1 cellular context compared by ENCODE assay signal in the genomic region with DNA sequence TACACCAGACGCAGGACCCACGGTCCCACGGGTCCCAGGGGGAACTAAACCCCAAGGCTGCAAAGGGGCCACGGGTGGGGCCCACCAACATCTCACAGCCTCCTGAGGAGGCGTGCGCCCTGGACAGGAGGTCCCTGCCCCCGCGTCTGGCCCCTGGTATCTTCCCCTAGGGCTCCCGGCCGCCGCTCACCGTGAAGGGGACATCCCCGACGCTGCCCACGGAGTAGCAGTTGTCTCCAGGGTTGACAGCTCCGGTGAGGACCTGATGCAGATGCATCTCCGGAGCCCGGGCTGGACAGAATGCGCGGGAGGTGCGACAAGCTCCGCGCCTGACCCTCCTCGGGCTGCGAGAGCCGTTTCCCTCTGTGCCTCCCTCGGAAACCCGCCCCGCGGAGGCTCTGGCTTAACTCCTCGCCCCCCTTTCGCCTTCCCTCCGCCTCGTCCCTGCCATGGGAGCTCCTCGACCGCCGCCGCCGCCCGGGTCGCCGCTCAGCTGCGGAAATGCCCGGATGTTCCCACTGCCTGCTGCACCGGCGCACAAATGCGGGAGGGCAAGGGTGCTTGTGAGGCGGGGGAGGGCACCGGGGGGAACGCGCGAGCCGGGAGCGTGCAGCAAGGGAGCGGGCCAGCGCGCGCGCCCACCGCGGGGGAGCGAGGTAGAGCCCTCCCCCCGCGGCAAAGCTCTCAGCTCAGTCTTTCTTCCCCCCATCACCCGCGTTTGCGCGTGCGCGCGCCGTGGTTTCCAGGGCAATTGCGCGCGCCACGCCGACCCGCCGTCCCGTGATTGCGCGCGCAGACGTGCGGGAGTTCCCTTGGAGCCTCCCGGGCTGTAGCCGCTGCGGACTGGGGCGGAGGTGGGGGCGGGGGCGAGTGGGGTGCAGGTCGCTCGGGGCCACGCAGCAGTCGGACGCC.
TF ChIP-seq lines count a peak whose summit lies in the region.

A gene with protein sequence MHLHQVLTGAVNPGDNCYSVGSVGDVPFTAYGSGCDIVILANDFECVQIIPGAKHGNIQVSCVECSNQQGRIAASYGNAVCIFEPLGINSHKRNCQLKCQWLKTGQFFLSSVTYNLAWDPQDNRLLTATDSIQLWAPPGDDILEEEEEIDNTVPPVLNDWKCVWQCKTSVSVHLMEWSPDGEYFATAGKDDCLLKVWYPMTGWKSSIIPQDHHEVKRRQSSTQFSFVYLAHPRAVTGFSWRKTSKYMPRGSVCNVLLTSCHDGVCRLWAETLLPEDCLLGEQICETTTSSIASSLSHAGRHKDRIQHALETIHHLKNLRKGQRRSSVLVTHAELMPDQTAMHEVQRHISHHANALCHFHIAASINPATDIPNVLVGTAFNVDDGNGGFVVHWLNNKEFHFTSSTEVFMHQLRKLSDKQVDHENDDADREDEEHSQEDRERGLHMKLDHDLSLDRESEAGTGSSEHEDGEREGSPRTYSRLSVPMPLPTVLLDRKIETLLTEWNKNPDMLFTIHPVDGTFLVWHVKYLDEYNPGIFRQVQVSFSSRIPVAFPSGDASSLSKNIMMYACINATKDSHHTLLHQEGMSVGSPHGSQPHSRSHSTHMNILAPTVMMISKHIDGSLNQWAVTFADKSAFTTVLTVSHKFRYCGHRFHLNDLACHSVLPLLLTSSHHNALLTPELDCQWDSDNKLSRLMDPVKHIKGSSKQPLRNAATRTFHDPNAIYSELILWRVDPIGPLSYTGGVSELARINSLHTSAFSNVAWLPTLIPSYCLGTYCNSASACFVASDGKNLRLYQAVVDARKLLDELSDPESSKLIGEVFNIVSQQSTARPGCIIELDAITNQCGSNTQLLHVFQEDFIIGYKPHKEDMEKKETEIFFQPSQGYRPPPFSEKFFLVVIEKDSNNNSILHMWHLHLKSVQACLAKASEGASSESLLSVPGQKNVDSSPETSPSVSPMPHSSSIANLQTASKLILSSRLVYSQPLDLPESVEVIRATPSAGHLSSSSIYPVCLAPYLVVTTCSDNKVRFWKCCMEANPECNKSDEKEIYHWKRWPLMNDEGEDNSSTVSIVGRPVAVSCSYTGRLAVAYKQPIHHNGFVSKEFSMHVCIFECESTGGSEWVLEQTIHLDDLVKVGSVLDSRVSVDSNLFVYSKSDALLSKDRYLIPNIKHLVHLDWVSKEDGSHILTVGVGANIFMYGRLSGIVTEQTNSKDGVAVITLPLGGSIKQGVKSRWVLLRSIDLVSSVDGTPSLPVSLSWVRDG (N-terminal part only) (minus strand): TSS at position 503 of the 912 bp plus-strand sequence. CDS start 226 bp downstream, at position 277.

TF ChIP-seq in HepG2, 621 proteins besides CTCF, POLR2A, EP300 and RAD21 (continued from another document and continues in another):
- TF ChIP-seq NFIB (CRISPR knock-in tag; IDR thresholded peaks at IDR 0.05; ENCODE audit: borderline replicate concordance), result no peak
- TF ChIP-seq CEBPB (IDR thresholded peaks at IDR 0.05; ENCODE audit: borderline replicate concordance, low read depth, low read length), result no peak
- TF ChIP-seq, protein P1, sequence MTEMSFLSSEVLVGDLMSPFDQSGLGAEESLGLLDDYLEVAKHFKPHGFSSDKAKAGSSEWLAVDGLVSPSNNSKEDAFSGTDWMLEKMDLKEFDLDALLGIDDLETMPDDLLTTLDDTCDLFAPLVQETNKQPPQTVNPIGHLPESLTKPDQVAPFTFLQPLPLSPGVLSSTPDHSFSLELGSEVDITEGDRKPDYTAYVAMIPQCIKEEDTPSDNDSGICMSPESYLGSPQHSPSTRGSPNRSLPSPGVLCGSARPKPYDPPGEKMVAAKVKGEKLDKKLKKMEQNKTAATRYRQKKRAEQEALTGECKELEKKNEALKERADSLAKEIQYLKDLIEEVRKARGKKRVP (CRISPR knock-in tag; IDR thresholded peaks at IDR 0.05), result no peak; a peak in 1 of 4 replicates
- TF ChIP-seq, protein P2, sequence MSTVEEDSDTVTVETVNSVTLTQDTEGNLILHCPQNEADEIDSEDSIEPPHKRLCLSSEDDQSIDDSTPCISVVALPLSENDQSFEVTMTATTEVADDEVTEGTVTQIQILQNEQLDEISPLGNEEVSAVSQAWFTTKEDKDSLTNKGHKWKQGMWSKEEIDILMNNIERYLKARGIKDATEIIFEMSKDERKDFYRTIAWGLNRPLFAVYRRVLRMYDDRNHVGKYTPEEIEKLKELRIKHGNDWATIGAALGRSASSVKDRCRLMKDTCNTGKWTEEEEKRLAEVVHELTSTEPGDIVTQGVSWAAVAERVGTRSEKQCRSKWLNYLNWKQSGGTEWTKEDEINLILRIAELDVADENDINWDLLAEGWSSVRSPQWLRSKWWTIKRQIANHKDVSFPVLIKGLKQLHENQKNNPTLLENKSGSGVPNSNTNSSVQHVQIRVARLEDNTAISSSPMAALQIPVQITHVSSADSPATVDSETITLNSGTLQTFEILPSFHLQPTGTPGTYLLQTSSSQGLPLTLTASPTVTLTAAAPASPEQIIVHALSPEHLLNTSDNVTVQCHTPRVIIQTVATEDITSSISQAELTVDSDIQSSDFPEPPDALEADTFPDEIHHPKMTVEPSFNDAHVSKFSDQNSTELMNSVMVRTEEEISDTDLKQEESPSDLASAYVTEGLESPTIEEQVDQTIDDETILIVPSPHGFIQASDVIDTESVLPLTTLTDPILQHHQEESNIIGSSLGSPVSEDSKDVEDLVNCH (CRISPR knock-in tag; IDR thresholded peaks at IDR 0.05), result peak; percentile 95; the same call in 1 of the 2 replicates
- TF ChIP-seq, protein P3, sequence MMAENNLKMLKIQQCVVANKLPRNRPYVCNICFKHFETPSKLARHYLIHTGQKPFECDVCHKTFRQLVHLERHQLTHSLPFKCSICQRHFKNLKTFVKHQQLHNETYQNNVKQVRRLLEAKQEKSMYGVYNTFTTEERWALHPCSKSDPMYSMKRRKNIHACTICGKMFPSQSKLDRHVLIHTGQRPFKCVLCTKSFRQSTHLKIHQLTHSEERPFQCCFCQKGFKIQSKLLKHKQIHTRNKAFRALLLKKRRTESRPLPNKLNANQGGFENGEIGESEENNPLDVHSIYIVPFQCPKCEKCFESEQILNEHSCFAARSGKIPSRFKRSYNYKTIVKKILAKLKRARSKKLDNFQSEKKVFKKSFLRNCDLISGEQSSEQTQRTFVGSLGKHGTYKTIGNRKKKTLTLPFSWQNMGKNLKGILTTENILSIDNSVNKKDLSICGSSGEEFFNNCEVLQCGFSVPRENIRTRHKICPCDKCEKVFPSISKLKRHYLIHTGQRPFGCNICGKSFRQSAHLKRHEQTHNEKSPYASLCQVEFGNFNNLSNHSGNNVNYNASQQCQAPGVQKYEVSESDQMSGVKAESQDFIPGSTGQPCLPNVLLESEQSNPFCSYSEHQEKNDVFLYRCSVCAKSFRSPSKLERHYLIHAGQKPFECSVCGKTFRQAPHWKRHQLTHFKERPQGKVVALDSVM (CRISPR knock-in tag; IDR thresholded peaks at IDR 0.05), result peak; percentile 49; the same call in 1 of the 2 replicates
- TF ChIP-seq, protein P4, sequence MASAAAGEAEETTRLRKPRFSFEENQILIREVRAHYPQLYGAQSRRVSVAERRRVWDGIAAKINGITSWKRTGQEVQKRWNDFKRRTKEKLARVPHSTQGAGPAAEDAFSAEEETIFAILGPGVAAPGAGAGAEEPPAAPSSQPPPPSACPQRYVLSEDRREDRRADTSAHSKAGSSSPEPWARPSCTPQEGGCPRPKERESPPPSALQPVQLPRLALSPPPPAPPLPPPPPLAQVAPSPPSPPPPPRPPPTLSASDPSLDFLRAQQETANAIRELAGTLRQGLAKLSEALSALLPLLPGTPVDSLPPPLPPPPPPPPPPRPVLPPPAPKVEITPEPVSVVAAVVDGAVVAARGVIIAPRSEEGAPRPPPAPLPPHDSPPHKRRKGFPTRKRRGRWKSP (CRISPR knock-in tag; IDR thresholded peaks at IDR 0.05), result peak; percentile 100
- TF ChIP-seq, protein P5, sequence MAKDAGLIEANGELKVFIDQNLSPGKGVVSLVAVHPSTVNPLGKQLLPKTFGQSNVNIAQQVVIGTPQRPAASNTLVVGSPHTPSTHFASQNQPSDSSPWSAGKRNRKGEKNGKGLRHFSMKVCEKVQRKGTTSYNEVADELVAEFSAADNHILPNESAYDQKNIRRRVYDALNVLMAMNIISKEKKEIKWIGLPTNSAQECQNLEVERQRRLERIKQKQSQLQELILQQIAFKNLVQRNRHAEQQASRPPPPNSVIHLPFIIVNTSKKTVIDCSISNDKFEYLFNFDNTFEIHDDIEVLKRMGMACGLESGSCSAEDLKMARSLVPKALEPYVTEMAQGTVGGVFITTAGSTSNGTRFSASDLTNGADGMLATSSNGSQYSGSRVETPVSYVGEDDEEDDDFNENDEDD (CRISPR knock-in tag; IDR thresholded peaks at IDR 0.05; ENCODE audit: borderline replicate concordance), result peak; percentile 49; the same call in 1 of the 2 replicates
- no peak for TF ChIP-seq PRPF4 (IDR thresholded peaks at IDR 0.05; ENCODE audit: low read depth, low read length, poor library complexity, severe bottlenecking)
- TF ChIP-seq ZSCAN29 (CRISPR knock-in tag; conservative IDR thresholded peaks at IDR 0.05), result peak; percentile 76
- TF ChIP-seq KDM4B (CRISPR knock-in tag; IDR thresholded peaks at IDR 0.05), result no peak
- TF ChIP-seq SRSF1 (optimal IDR thresholded peaks at IDR 0.05; ENCODE audit: low read depth, low read length), result peak; percentile 53
- peak; percentile 60; the same call in 1 of the 2 replicates for TF ChIP-seq KAT7 (CRISPR knock-in tag; IDR thresholded peaks at IDR 0.05; ENCODE audit: borderline replicate concordance)
- TF ChIP-seq ZMYM4 (CRISPR knock-in tag; IDR thresholded peaks at IDR 0.05), result peak; percentile 54; the same call in 1 of the 2 replicates
- TF ChIP-seq, protein P6, sequence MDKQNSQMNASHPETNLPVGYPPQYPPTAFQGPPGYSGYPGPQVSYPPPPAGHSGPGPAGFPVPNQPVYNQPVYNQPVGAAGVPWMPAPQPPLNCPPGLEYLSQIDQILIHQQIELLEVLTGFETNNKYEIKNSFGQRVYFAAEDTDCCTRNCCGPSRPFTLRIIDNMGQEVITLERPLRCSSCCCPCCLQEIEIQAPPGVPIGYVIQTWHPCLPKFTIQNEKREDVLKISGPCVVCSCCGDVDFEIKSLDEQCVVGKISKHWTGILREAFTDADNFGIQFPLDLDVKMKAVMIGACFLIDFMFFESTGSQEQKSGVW (CRISPR knock-in tag; IDR thresholded peaks at IDR 0.05; ENCODE audit: borderline replicate concordance), result no peak
- TF ChIP-seq, protein P7, sequence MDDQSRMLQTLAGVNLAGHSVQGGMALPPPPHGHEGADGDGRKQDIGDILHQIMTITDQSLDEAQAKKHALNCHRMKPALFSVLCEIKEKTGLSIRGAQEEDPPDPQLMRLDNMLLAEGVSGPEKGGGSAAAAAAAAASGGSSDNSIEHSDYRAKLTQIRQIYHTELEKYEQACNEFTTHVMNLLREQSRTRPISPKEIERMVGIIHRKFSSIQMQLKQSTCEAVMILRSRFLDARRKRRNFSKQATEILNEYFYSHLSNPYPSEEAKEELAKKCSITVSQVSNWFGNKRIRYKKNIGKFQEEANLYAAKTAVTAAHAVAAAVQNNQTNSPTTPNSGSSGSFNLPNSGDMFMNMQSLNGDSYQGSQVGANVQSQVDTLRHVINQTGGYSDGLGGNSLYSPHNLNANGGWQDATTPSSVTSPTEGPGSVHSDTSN (CRISPR knock-in tag; IDR thresholded peaks at IDR 0.05; ENCODE audit: borderline replicate concordance), result no peak
- TF ChIP-seq, protein P8, sequence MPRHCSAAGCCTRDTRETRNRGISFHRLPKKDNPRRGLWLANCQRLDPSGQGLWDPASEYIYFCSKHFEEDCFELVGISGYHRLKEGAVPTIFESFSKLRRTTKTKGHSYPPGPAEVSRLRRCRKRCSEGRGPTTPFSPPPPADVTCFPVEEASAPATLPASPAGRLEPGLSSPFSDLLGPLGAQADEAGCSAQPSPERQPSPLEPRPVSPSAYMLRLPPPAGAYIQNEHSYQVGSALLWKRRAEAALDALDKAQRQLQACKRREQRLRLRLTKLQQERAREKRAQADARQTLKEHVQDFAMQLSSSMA (CRISPR knock-in tag; IDR thresholded peaks at IDR 0.05), result no peak
- TF ChIP-seq ZNF44 (CRISPR knock-in tag; IDR thresholded peaks at IDR 0.05), result no peak
- TF ChIP-seq THAP11 (CRISPR knock-in tag; IDR thresholded peaks at IDR 0.05), result peak; percentile 57; the same call in 1 of the 2 replicates
- peak; percentile 50; the same call in 1 of the 2 replicates for TF ChIP-seq WIZ (CRISPR knock-in tag; IDR thresholded peaks at IDR 0.05)
- TF ChIP-seq ZNF780A (CRISPR knock-in tag; IDR thresholded peaks at IDR 0.05), result peak; percentile 68; the same call in 1 of the 2 replicates
- TF ChIP-seq ZIK1 (CRISPR knock-in tag; IDR thresholded peaks at IDR 0.05; ENCODE audit: borderline replicate concordance, low read depth), result peak; percentile 68; the same call in 1 of the 2 replicates
- TF ChIP-seq TCF7 (IDR thresholded peaks at IDR 0.05; ENCODE audit: low read depth), result no peak
- TF ChIP-seq RFX3 (CRISPR knock-in tag; IDR thresholded peaks at IDR 0.05), result peak; percentile 67
- no peak for TF ChIP-seq MIER2 (CRISPR knock-in tag; IDR thresholded peaks at IDR 0.05)
- no peak for TF ChIP-seq HOXA9 (CRISPR knock-in tag; IDR thresholded peaks at IDR 0.05; ENCODE audit: borderline replicate concordance)
- no peak for TF ChIP-seq MZF1 (CRISPR knock-in tag; IDR thresholded peaks at IDR 0.05; ENCODE audit: borderline replicate concordance)
- TF ChIP-seq ZNF75D (CRISPR knock-in tag; IDR thresholded peaks at IDR 0.05; ENCODE audit: borderline replicate concordance), result no peak; the same call in 1 of the 2 replicates
- TF ChIP-seq ZNF205 (CRISPR knock-in tag; IDR thresholded peaks at IDR 0.05), result 0 out of 2 replicates have a peak, but pooled peaks have one; percentile 46
- no peak for TF ChIP-seq HNRNPUL1 (IDR thresholded peaks at IDR 0.05; ENCODE audit: low read depth, low read length)
- TF ChIP-seq ZNF567 (CRISPR knock-in tag; IDR thresholded peaks at IDR 0.05; ENCODE audit: borderline replicate concordance), result peak; percentile 41; the same call in 1 of the 2 replicates
- TF ChIP-seq, protein P9, sequence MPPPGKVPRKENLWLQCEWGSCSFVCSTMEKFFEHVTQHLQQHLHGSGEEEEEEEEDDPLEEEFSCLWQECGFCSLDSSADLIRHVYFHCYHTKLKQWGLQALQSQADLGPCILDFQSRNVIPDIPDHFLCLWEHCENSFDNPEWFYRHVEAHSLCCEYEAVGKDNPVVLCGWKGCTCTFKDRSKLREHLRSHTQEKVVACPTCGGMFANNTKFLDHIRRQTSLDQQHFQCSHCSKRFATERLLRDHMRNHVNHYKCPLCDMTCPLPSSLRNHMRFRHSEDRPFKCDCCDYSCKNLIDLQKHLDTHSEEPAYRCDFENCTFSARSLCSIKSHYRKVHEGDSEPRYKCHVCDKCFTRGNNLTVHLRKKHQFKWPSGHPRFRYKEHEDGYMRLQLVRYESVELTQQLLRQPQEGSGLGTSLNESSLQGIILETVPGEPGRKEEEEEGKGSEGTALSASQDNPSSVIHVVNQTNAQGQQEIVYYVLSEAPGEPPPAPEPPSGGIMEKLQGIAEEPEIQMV (CRISPR knock-in tag; IDR thresholded peaks at IDR 0.05; ENCODE audit: low read depth), result peak; percentile 44; the same call in 1 of the 2 replicates
- TF ChIP-seq FOSL2 (CRISPR knock-in tag; IDR thresholded peaks at IDR 0.05), result 0 out of 2 replicates have a peak, but pooled peaks have one; percentile 24
- TF ChIP-seq ZNF775 (CRISPR knock-in tag; IDR thresholded peaks at IDR 0.05; ENCODE audit: borderline replicate concordance), result no peak
- peak; percentile 75; the same call in 1 of the 2 replicates for TF ChIP-seq ZNF547 (CRISPR knock-in tag; IDR thresholded peaks at IDR 0.05)
- TF ChIP-seq TCF7L2 (IDR thresholded peaks at IDR 0.05; ENCODE audit: low read depth, low read length), result no peak
